In the genomic region with DNA sequence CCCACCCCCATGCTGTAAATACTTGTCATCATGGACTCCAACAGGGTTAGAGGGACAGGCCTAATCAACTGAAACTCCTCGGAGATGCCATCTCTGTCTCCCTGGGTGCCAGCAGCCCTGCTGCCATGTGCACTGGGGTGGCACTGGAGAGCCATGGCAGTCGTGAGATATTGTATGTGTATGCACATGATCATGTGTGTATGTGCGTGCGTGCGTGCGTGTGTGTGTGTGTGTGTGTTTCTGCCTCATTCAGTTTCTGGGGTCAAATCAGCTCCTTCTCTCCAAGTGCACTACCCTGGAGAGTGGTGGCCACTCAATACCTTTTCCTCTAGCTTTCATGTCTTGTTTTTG, we compare ENCODE assay signal across 1 cellular context.
A peak's percentile ranks its signal among the peaks of the same experiment; 100 is the strongest.
TF ChIP-seq lines count a peak whose summit lies in the region.

No MANE protein-coding gene starts in this region.

TF ChIP-seq in HepG2, 621 proteins besides CTCF, POLR2A, EP300 and RAD21 (continued from another document):
- TF ChIP-seq, protein P1, sequence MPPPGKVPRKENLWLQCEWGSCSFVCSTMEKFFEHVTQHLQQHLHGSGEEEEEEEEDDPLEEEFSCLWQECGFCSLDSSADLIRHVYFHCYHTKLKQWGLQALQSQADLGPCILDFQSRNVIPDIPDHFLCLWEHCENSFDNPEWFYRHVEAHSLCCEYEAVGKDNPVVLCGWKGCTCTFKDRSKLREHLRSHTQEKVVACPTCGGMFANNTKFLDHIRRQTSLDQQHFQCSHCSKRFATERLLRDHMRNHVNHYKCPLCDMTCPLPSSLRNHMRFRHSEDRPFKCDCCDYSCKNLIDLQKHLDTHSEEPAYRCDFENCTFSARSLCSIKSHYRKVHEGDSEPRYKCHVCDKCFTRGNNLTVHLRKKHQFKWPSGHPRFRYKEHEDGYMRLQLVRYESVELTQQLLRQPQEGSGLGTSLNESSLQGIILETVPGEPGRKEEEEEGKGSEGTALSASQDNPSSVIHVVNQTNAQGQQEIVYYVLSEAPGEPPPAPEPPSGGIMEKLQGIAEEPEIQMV (CRISPR knock-in tag; IDR thresholded peaks at IDR 0.05; ENCODE audit: low read depth), result 0 out of 2 replicates have a peak, but pooled peaks have one; percentile 40
- 0 out of 2 replicates have a peak, but pooled peaks have one; percentile 18 for TF ChIP-seq SALL2 (CRISPR knock-in tag; IDR thresholded peaks at IDR 0.05)
